ENCODE assay signal across 10 cellular contexts in the genomic region with DNA sequence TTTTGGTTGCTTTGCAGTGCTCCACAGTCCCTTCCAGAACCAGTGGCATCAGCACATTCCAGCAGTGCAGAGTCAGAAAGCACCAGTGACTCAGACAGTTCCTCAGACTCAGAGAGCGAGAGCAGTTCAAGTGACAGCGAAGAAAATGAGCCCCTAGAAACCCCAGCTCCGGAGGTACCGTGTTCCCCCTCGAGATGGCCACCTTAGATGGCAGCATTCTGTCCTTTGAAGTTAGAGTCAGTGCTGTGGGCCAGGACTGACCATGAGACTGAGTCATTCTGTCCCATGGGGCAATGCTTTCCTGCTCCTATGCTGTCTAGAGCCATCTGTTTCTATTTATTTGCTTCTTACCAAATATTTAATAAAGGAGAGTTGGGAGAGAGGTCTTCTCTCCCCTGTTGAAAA.
A peak's percentile ranks its signal among the peaks of the same experiment; 100 is the strongest.
DNase-seq lines count a peak whose midpoint lies in the region; ATAC-seq, FAIRE-seq and TF ChIP-seq lines count a peak whose summit lies in the region.
"Had no signal": no experiment of that assay in that cellular context is flagged by ENCODE, and none has a peak within 500 bp of the region (broad histone marks: within the 10 kb centered on the region; RNA-seq: fewer than 3 reads in every experiment).

No MANE protein-coding gene starts in this region.

- intact Hi-C loops in activated CD4-positive, alpha-beta T cell treated with anti-CD3 and anti-CD28 coated beads for 36 hours (cut with DNase I, micrococcal nuclease): no loop called here
- intact Hi-C loops in thyroid gland (cut with DNase I): no loop called here

- no peak overlapping the region for H2AFZ ChIP-seq in astrocyte (ENCODE audit: low read depth, low read length)

- no peaks in the 10 kb centered on the region for H3K27me3 Mint-ChIP-seq in activated CD4-positive, alpha-beta T cell treated with anti-CD3 and anti-CD28 coated beads for 36 hours
- H3K27me3 Mint-ChIP-seq in activated CD4-positive, alpha-beta T cell treated with anti-CD3 and anti-CD28 coated beads, Interleukin-2, amount 10 ng/mL, durations not matched to agents 7 days and 5 days: no peaks in the 10 kb centered on the region
- no peaks in the 10 kb centered on the region for H3K27me3 Mint-ChIP-seq in astrocyte (ENCODE audit: low read depth, unreplicated experiment)

- peaks cover 40% of the 10 kb centered on the region for H3K4me1 Mint-ChIP-seq in activated CD4-positive, alpha-beta T cell treated with anti-CD3 and anti-CD28 coated beads for 36 hours
- H3K4me1 Mint-ChIP-seq in activated CD4-positive, alpha-beta T cell treated with anti-CD3 and anti-CD28 coated beads, Interleukin-2, amount 10 ng/mL, durations not matched to agents 7 days and 5 days: peaks cover 43% of the 10 kb centered on the region
- peaks cover 55% of the 10 kb centered on the region for H3K4me1 Mint-ChIP-seq in astrocyte (ENCODE audit: low read depth, unreplicated experiment)

- peak; percentile 68 for ATAC-seq in activated CD4-positive, alpha-beta T cell treated with anti-CD3 and anti-CD28 coated beads for 36 hours

- H3K27ac ChIP-seq in astrocyte (ENCODE audit: low read depth, low read length) (peak overlapping the region; percentile 58), thyroid gland (peak overlapping the region; percentile 81 to 86 (median 82))

- peak in 1 of 2 donors; percentile 65 for TF ChIP-seq POLR2A in thyroid gland (IDR thresholded peaks at IDR 0.05)

- H3K4me3 Mint-ChIP-seq in activated CD4-positive, alpha-beta T cell treated with anti-CD3 and anti-CD28 coated beads for 36 hours: no peak overlapping the region
- H3K4me3 Mint-ChIP-seq in activated CD4-positive, alpha-beta T cell treated with anti-CD3 and anti-CD28 coated beads, Interleukin-2, amount 10 ng/mL, durations not matched to agents 7 days and 5 days: no peak overlapping the region
- H3K4me3 Mint-ChIP-seq in astrocyte (ENCODE audit: unreplicated experiment): no peak overlapping the region

- FAIRE-seq in astrocyte (lab: Jason Lieb, UNC) (peak; percentile 96), islet of Langerhans (lab: Jason Lieb, UNC) (peak; percentile 78)
- FAIRE-seq: A204.1 had no signal

- peaks cover 3% of the 10 kb centered on the region for H3K27me3 ChIP-seq in astrocyte (ENCODE audit: insufficient read depth, low read length)
- H3K27me3 ChIP-seq in thyroid gland: no peaks in the 10 kb centered on the region
- H3K27me3 ChIP-seq in HAP-1 (ENCODE audit: low read depth): no peaks in the 10 kb centered on the region

- no peak overlapping the region for H3K27ac Mint-ChIP-seq in activated CD4-positive, alpha-beta T cell treated with anti-CD3 and anti-CD28 coated beads for 36 hours
- H3K27ac Mint-ChIP-seq in activated CD4-positive, alpha-beta T cell treated with anti-CD3 and anti-CD28 coated beads, Interleukin-2, amount 10 ng/mL, durations not matched to agents 7 days and 5 days: no peak overlapping the region
- H3K27ac Mint-ChIP-seq in astrocyte (ENCODE audit: unreplicated experiment): peak overlapping the region; percentile 87

- POLR2A ChIA-PET in activated CD4-positive, alpha-beta T cell treated with anti-CD3 and anti-CD28 coated beads for 36 hours (lab: Charles Lee): no interaction called here
- POLR2A ChIA-PET in activated CD4-positive, alpha-beta T cell treated with anti-CD3 and anti-CD28 coated beads, Interleukin-2, amount 10 ng/mL, durations not matched to agents 7 days and 5 days (lab: Charles Lee): no interaction called here

- H4K20me1 ChIP-seq in astrocyte (ENCODE audit: insufficient read depth, low read length): peaks cover 3% of the 10 kb centered on the region

- CTCF ChIA-PET in activated CD4-positive, alpha-beta T cell treated with anti-CD3 and anti-CD28 coated beads for 36 hours (lab: Charles Lee): interaction anchor here (0.6 kb wide), 1 partner anchor 185 kb away, joined by 3 read pairs; no protein-coding TSS in a partner anchor
- CTCF ChIA-PET in activated CD4-positive, alpha-beta T cell treated with anti-CD3 and anti-CD28 coated beads, Interleukin-2, amount 10 ng/mL, durations not matched to agents 7 days and 5 days (lab: Charles Lee): no interaction called here

- H3K79me2 ChIP-seq in astrocyte (ENCODE audit: insufficient read depth, low read length): no peaks in the 10 kb centered on the region

- WGBS in thyroid gland, 2 donors: 27 to 44% methylated on average over 5 of the region's 5 CpGs

- H3K36me3 Mint-ChIP-seq in activated CD4-positive, alpha-beta T cell treated with anti-CD3 and anti-CD28 coated beads for 36 hours (ENCODE audit: low read depth): peaks cover 50% of the 10 kb centered on the region
- H3K36me3 Mint-ChIP-seq in activated CD4-positive, alpha-beta T cell treated with anti-CD3 and anti-CD28 coated beads, Interleukin-2, amount 10 ng/mL, durations not matched to agents 7 days and 5 days (ENCODE audit: low read depth): peaks cover 50% of the 10 kb centered on the region
- peaks cover 10% of the 10 kb centered on the region for H3K36me3 Mint-ChIP-seq in astrocyte (ENCODE audit: low read depth, unreplicated experiment)

- peak overlapping the region; percentile 5 for H3K9ac ChIP-seq in astrocyte (ENCODE audit: low read length)

- H3K4me1 ChIP-seq in astrocyte (ENCODE audit: insufficient read depth, low read length) (peaks cover 27% of the 10 kb centered on the region), thyroid gland (peaks cover 45 to 66% of the 10 kb centered on the region in 2 donors), HAP-1 (no peaks in the 10 kb centered on the region)

- DNase-seq in activated CD4-positive, alpha-beta T cell treated with anti-CD3 and anti-CD28 coated beads for 36 hours: peak; percentile 34
- DNase-seq in activated CD4-positive, alpha-beta T cell treated with anti-CD3 and anti-CD28 coated beads, Interleukin-2, amount 10 ng/mL, durations not matched to agents 7 days and 5 days: no peak
- peak; percentile 82 for DNase-seq in astrocyte (ENCODE audit: low read depth)
- peak; percentile 69 to 76 for DNase-seq in thyroid gland
- DNase-seq in NCI-H2029 treated with DMSO at 0.1 percent for 48 hours (lab: John Stamatoyannopoulos, UW): no peak
- no peak for DNase-seq in HAP-1 (ENCODE audit: low spot score in 2 of 2)
- DNase-seq in NCI-H510A treated with DMSO at 0.1 percent for 48 hours (lab: John Stamatoyannopoulos, UW): no peak
- DNase-seq: stimulated activated CD8-positive, alpha-beta memory T cell treated with anti-CD3 and anti-CD28 coated beads, Interleukin-4, amount 100 ng/mL, for 48 hours had no signal

- peak overlapping the region; percentile 73 for H3K4me2 ChIP-seq in astrocyte (ENCODE audit: low read length)

- in situ Hi-C loops in HAP-1 (cut with MboI; ENCODE audit: low sequenced_read_pairs): no loop called here

- H3K9me3 ChIP-seq in astrocyte (ENCODE audit: insufficient read depth, low read depth, low read length) (no peaks in the 10 kb centered on the region), thyroid gland (no peaks in the 10 kb centered on the region), HAP-1 (no peaks in the 10 kb centered on the region)

- H3K36me3 ChIP-seq in astrocyte (ENCODE audit: insufficient read depth, low read length) (no peaks in the 10 kb centered on the region), thyroid gland (peaks cover 8 to 22% of the 10 kb centered on the region in 2 donors), HAP-1 (replicated peaks) (peaks cover 3% of the 10 kb centered on the region)

- no peak for TF ChIP-seq CTCF in astrocyte (IDR thresholded peaks at IDR 0.05; ENCODE audit: insufficient read depth, low read depth, low read length)
- TF ChIP-seq CTCF in thyroid gland (IDR thresholded peaks at IDR 0.05): peak in 1 of 6 experiments; percentile 4

- peak overlapping the region; percentile 20 for H3K4me3 ChIP-seq in astrocyte (ENCODE audit: insufficient read depth, low read depth, low read length)
- H3K4me3 ChIP-seq in thyroid gland (replicated peaks in 1 of 3): no peak overlapping the region
- no peak overlapping the region for H3K4me3 ChIP-seq in HAP-1

- H3K9me3 Mint-ChIP-seq in activated CD4-positive, alpha-beta T cell treated with anti-CD3 and anti-CD28 coated beads for 36 hours (ENCODE audit: low read depth): no peaks in the 10 kb centered on the region
- no peaks in the 10 kb centered on the region for H3K9me3 Mint-ChIP-seq in activated CD4-positive, alpha-beta T cell treated with anti-CD3 and anti-CD28 coated beads, Interleukin-2, amount 10 ng/mL, durations not matched to agents 7 days and 5 days
- H3K9me3 Mint-ChIP-seq in astrocyte (ENCODE audit: unreplicated experiment): no peaks in the 10 kb centered on the region

Comparison
In these comparisons a context has a peak if more than half of its experiments do, and no peak if none do; other contexts are left out.
1. DNase-seq: peak in activated CD4-positive, alpha-beta T cell treated with anti-CD3 and anti-CD28 coated beads for 36 hours (single experiment), astrocyte (single experiment) and thyroid gland (2 of 2); none in activated CD4-positive, alpha-beta T cell treated with anti-CD3 and anti-CD28 coated beads, Interleukin-2, amount 10 ng/mL, durations not matched to agents 7 days and 5 days (single experiment), NCI-H2029 treated with DMSO at 0.1 percent for 48 hours (single experiment), HAP-1 (0 of 2) and NCI-H510A treated with DMSO at 0.1 percent for 48 hours (single experiment).